Comparison of ENCODE assay signal across 9 cellular contexts in the genomic region with DNA sequence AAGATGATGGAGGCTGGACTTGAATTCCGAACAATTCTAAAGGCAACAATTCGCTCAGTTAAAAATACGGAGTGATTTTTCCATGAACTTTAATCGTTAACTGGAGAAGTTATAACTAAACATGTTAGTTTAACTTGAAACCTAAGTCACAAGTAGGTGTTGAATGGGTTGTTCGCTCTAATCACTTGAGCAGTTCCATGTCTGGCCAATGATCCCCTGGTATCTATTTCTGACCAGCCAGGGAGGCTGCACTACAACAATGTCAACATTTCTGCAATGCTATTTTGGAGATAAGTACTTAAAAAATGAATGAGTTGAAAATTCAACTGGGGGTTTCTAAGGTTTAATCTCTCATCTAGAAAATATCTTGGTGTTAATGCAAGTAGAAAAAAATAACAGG.
"Had no signal": no experiment of that assay in that cellular context is flagged by ENCODE, and none has a peak within 500 bp of the region (broad histone marks: within the 10 kb centered on the region; RNA-seq: fewer than 3 reads in every experiment).

No MANE protein-coding gene starts in this region.

- H3K4me3 Mint-ChIP-seq: GM23338, H9, HFFc6 had no signal

- H3K9me3 Mint-ChIP-seq: GM23338, H9 had no signal

- H3K36me3 ChIP-seq: HAP-1 had no signal

- H3K27ac ChIP-seq: GM23248 had no signal

- H3K4me3 ChIP-seq: GM23248, GM23338, HAP-1 had no signal

- H3K27ac Mint-ChIP-seq: GM23338, H9, HFFc6 had no signal

- ATAC-seq: GM23338, HCT116 had no signal

- DNase-seq: GM23248, GOT3, H7, H9, HCEC 1CT, HFFc6 had no signal

- H3K9me3 ChIP-seq: HAP-1 had no signal
